In the genomic region with DNA sequence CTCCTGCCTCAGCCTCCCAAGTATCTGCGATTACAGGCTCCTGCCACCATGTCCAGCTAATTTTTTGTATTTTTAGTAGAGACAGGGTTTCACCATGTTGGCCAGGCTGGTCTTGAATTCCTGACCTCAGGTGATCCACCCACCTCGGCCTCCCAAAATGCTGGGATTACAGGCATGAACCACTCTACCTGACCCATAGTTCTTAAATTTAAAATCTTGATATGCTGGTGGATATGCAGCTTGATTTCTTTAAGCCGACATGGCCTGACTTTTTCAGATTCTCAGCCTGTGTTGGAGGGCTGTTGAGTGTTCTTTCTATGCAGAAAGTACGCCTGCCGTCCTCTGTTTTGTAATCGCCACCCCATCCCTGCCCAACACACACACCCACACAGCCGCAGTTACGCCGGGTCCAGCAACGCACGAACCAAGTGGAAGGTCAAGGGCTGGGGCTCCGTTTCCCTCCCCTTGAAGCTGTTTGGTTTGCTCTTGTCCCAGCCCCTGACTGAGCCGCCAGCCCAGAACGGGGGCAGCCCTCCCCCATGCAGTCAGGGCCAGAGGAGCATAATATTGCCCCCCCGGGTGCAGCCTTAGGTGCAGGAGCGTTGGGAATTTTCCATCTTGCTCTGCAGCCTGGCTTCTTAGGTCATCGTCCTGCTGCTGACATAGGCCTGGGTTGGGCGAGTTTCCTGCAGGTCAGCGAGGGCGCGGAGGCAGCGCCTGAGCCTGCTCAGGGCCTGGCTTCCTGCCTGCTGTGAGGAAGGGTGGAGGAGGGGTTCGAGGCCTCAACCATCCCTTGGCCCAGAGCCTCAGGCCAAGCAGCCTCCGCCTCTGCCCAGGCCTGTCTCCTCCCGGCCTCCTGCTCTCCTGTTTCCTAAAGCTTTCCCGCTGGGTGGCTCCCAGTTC, we compare ENCODE assay signal across 8 cellular contexts. TPM values are rescaled to one million over a fixed set of nuclear protein-coding genes. Genes with fewer than 3 reads are reported as not detected.
DNase-seq lines count a peak whose midpoint lies in the region; ATAC-seq and TF ChIP-seq lines count a peak whose summit lies in the region.

No MANE protein-coding gene starts in this region.

- DNase-seq in Calu3, result peak; percentile 57
- DNase-seq in RPMI7951 (ENCODE audit: low read depth), result peak; percentile 58
- DNase-seq in fibroblast of the conjunctiva (ENCODE audit: low read depth), result peak; percentile 91
- DNase-seq in natural killer cell treated with Interleukin-12 subunit alpha and Interleukin-12 subunit beta and Interleukin-15 and Interleukin-18, amount 100 ng/mL, for 72 hours (ENCODE audit: low spot score), result peak; percentile 74
- DNase-seq in AG20443 (ENCODE audit: low spot score), result no peak

- no peak for TF ChIP-seq CTCF in Calu3 (IDR thresholded peaks at IDR 0.05; ENCODE audit: unreplicated experiment)

- peaks cover 21% of the 10 kb centered on the region for H3K36me3 Mint-ChIP-seq in Calu3 (ENCODE audit: insufficient read depth, unreplicated experiment)
- no peaks in the 10 kb centered on the region for H3K36me3 Mint-ChIP-seq in natural killer cell treated with Interleukin-12 subunit alpha and Interleukin-12 subunit beta and Interleukin-15 and Interleukin-18, amount 100 ng/mL, for 72 hours

- BruUV-seq in Calu3 (replicated peaks; lab: Mats Ljungman, UMichigan), result no TSS peak

- ATAC-seq in natural killer cell treated with Interleukin-12 subunit alpha and Interleukin-12 subunit beta and Interleukin-15 and Interleukin-18, amount 100 ng/mL, for 72 hours, result peak in 1 of 2 donors; percentile 63
- ATAC-seq in HG02981 (IDR thresholded peaks at IDR 0.05; ENCODE audit: unreplicated experiment) (no peak), HG03039 (IDR thresholded peaks at IDR 0.05; ENCODE audit: unreplicated experiment) (no peak), GM19455 (IDR thresholded peaks at IDR 0.05; ENCODE audit: unreplicated experiment) (no peak)

- peak overlapping the region; percentile 77 for H3K27ac Mint-ChIP-seq in Calu3 (ENCODE audit: unreplicated experiment)
- H3K27ac Mint-ChIP-seq in natural killer cell treated with Interleukin-12 subunit alpha and Interleukin-12 subunit beta and Interleukin-15 and Interleukin-18, amount 100 ng/mL, for 72 hours, result peak overlapping the region; percentile 74 to 94

- H3K9me3 Mint-ChIP-seq in Calu3 (ENCODE audit: low read depth, unreplicated experiment), result no peaks in the 10 kb centered on the region
- no peaks in the 10 kb centered on the region for H3K9me3 Mint-ChIP-seq in natural killer cell treated with Interleukin-12 subunit alpha and Interleukin-12 subunit beta and Interleukin-15 and Interleukin-18, amount 100 ng/mL, for 72 hours

- CTCF ChIA-PET in Calu3 (lab: Charles Lee), result interaction anchor here (1.3 kb wide), 1 partner anchor 13 kb away, joined by 3 read pairs; no protein-coding TSS in a partner anchor

- peaks cover 60% of the 10 kb centered on the region for H3K4me1 Mint-ChIP-seq in Calu3 (ENCODE audit: low read depth, unreplicated experiment)
- H3K4me1 Mint-ChIP-seq in natural killer cell treated with Interleukin-12 subunit alpha and Interleukin-12 subunit beta and Interleukin-15 and Interleukin-18, amount 100 ng/mL, for 72 hours (ENCODE audit: low read depth in 2 of 2), result peaks cover 35 to 56% of the 10 kb centered on the region in 2 donors

- H3K27me3 Mint-ChIP-seq in Calu3 (ENCODE audit: unreplicated experiment), result peaks cover 12% of the 10 kb centered on the region
- H3K27me3 Mint-ChIP-seq in natural killer cell treated with Interleukin-12 subunit alpha and Interleukin-12 subunit beta and Interleukin-15 and Interleukin-18, amount 100 ng/mL, for 72 hours, result no peaks in the 10 kb centered on the region

- intact Hi-C loops in Calu3 (cut with micrococcal nuclease; ENCODE audit: unreplicated experiment), result no loop called here

- H3K4me3 Mint-ChIP-seq in Calu3 (ENCODE audit: low read depth, unreplicated experiment), result peak overlapping the region; percentile 59
- H3K4me3 Mint-ChIP-seq in natural killer cell treated with Interleukin-12 subunit alpha and Interleukin-12 subunit beta and Interleukin-15 and Interleukin-18, amount 100 ng/mL, for 72 hours, result peak overlapping the region; percentile 54

RNA-seq across cellular contexts. Expression of gene PSMA6, which starts 44.2 kb away (rescaled TPM):
- total RNA-seq in Calu3 (2022), result 297 and 341 TPM in 2 replicates
- total RNA-seq in RPMI7951 (2014; rRNA removed; shearing (Covaris generic)), result 371 and 402 TPM in 2 replicates
- 100 to 1,000 TPM; 464 to 704 TPM for total RNA-seq in natural killer cell treated with Interleukin-12 subunit alpha and Interleukin-12 subunit beta and Interleukin-15 and Interleukin-18, amount 100 ng/mL, for 72 hours
